In genomic region chr10:124290095-124290795, GRCh38 we compare ENCODE assay signal across 8 cellular contexts.
DNase-seq lines count a peak whose midpoint lies in the region; ATAC-seq and TF ChIP-seq lines count a peak whose summit lies in the region.

No MANE protein-coding gene starts in this region.

- no peaks in the 10 kb centered on the region for H3K27me3 ChIP-seq in HL-60 (ENCODE audit: insufficient read depth, poor library complexity, severe bottlenecking)

- H3K4me3 Mint-ChIP-seq in stimulated activated effector memory CD8-positive, alpha-beta T cell treated with anti-CD3 and anti-CD28 coated beads, Interleukin-12 subunit alpha, Interleukin-12 subunit beta, amount 100 ng/mL, for 72 hours = no peak overlapping the region

- no peaks in the 10 kb centered on the region for H3K36me3 Mint-ChIP-seq in stimulated activated effector memory CD8-positive, alpha-beta T cell treated with anti-CD3 and anti-CD28 coated beads, Interleukin-12 subunit alpha, Interleukin-12 subunit beta, amount 100 ng/mL, for 72 hours

- DNase-seq in activated CD8-positive, alpha-beta memory T cell treated with anti-CD3 and anti-CD28 coated beads for 24 hours = peak; percentile 41
- no peak for DNase-seq in activated CD8-positive, alpha-beta memory T cell treated with anti-CD3 and anti-CD28 coated beads, Interleukin-2, amount 50 U/mL, for 4 hours
- DNase-seq in HL-60 (ENCODE audit: low read depth in 1 of 2, low spot score in 1 of 2) (peak; percentile 49 to 85), brain pericyte (ENCODE audit: low read depth, low spot score) (peak; percentile 40), NCI-H1417 (lab: John Stamatoyannopoulos, UW) (no peak), inferior parietal cortex (ENCODE audit: extremely low spot score) (no peak), NCI-H1092 (lab: John Stamatoyannopoulos, UW) (no peak)
- no peak for DNase-seq in stimulated activated effector memory CD8-positive, alpha-beta T cell treated with anti-CD3 and anti-CD28 coated beads, Interleukin-12 subunit alpha, Interleukin-12 subunit beta, amount 100 ng/mL, for 72 hours (ENCODE audit: low spot score in 2 of 2)

- H3K9me3 Mint-ChIP-seq in stimulated activated effector memory CD8-positive, alpha-beta T cell treated with anti-CD3 and anti-CD28 coated beads, Interleukin-12 subunit alpha, Interleukin-12 subunit beta, amount 100 ng/mL, for 72 hours = no peaks in the 10 kb centered on the region

- TF ChIP-seq CTCF in HL-60 (IDR thresholded peaks at IDR 0.05; ENCODE audit: insufficient read depth, low read length) = no peak

- peak; percentile 52 for ATAC-seq in stimulated activated effector memory CD8-positive, alpha-beta T cell treated with anti-CD3 and anti-CD28 coated beads, Interleukin-12 subunit alpha, Interleukin-12 subunit beta, amount 100 ng/mL, for 72 hours

- H3K27ac Mint-ChIP-seq in stimulated activated effector memory CD8-positive, alpha-beta T cell treated with anti-CD3 and anti-CD28 coated beads, Interleukin-12 subunit alpha, Interleukin-12 subunit beta, amount 100 ng/mL, for 72 hours = no peak overlapping the region

- no peak overlapping the region for H3K4me3 ChIP-seq in HL-60 (replicated peaks; ENCODE audit: insufficient read depth, low read length)

- H3K4me1 Mint-ChIP-seq in stimulated activated effector memory CD8-positive, alpha-beta T cell treated with anti-CD3 and anti-CD28 coated beads, Interleukin-12 subunit alpha, Interleukin-12 subunit beta, amount 100 ng/mL, for 72 hours = peaks cover 6% of the 10 kb centered on the region

- peak overlapping the region; percentile 26; the same call in 1 of the 2 replicates for H3K27ac ChIP-seq in HL-60 (replicated peaks)

Comparison
In these comparisons a context has a peak if more than half of its experiments do, and no peak if none do; other contexts are left out.
1. DNase-seq: peak in activated CD8-positive, alpha-beta memory T cell treated with anti-CD3 and anti-CD28 coated beads for 24 hours (single experiment), HL-60 (2 of 2) and brain pericyte (single experiment); none in activated CD8-positive, alpha-beta memory T cell treated with anti-CD3 and anti-CD28 coated beads, Interleukin-2, amount 50 U/mL, for 4 hours (single experiment), stimulated activated effector memory CD8-positive, alpha-beta T cell treated with anti-CD3 and anti-CD28 coated beads, Interleukin-12 subunit alpha, Interleukin-12 subunit beta, amount 100 ng/mL, for 72 hours (0 of 2), NCI-H1417 (0 of 3), inferior parietal cortex (single experiment) and NCI-H1092 (single experiment).